27 cellular contexts compared by ENCODE assay signal in genomic region chr1:87389011-87389410, GRCh38.
"Had no signal": no experiment of that assay in that cellular context is flagged by ENCODE, and none has a peak within 500 bp of the region (broad histone marks: within the 10 kb centered on the region; RNA-seq: fewer than 3 reads in every experiment).

No MANE protein-coding gene starts in this region.

- H3K27ac ChIP-seq: neural progenitor cell, ovary, parathyroid adenoma, psoas muscle, right lobe of liver, sigmoid colon, suprapubic skin, testis, tibial artery, transverse colon, upper lobe of right lung, uterus had no signal

- H3K27me3 ChIP-seq: neural progenitor cell, ovary, right lobe of liver, sigmoid colon, spleen, suprapubic skin, testis, tibial artery, transverse colon, upper lobe of right lung, uterus had no signal

- H3K36me3 ChIP-seq: neural progenitor cell, ovary, right lobe of liver, sigmoid colon, spleen, suprapubic skin, tibial artery, transverse colon, upper lobe of right lung, uterus had no signal

- H3K4me1 ChIP-seq: neural progenitor cell, parathyroid adenoma, right lobe of liver, suprapubic skin, testis, upper lobe of right lung, uterus had no signal

- DNase-seq: natural killer cell; occipital lobe; ovary; posterior cingulate gyrus; psoas muscle; right cardiac atrium; right lobe of liver; sigmoid colon; spleen; stimulated activated CD4-positive, alpha-beta T cell treated with anti-CD3 and anti-CD28 coated beads, Interleukin-12 subunit alpha, Interleukin-12 subunit beta, amount 100 ng/mL, for 4 hours; stimulated activated CD4-positive, alpha-beta T cell treated with anti-CD3 and anti-CD28 coated beads, Interleukin-1b, Interleukin-23, amount 100 ng/mL, for 48 hours; stimulated activated CD4-positive, alpha-beta T cell treated with anti-CD3 and anti-CD28 coated beads, Interleukin-4, amount 100 ng/mL, for 1 hour; stimulated activated CD4-positive, alpha-beta T cell treated with anti-CD3 and anti-CD28 coated beads, Interleukin-4, amount 100 ng/mL, for 4 hours; stimulated activated CD8-positive, alpha-beta memory T cell treated with anti-CD3 and anti-CD28 coated beads, Interleukin-4, amount 100 ng/mL, for 48 hours; stimulated activated naive CD4-positive, alpha-beta T cell; stimulated activated naive CD8-positive, alpha-beta T cell treated with anti-CD3 and anti-CD28 coated beads, Interleukin-15, amount 100 ng/mL, for 72 hours; stimulated activated naive CD8-positive, alpha-beta T cell treated with anti-CD3 and anti-CD28 coated beads, Interleukin-15, Interleukin-2, amounts not matched to agents 100 U/mL and 50 U/mL, for 24 hours; substantia nigra; testis; tibial artery; transverse colon; upper lobe of right lung; uterus had no signal

- H3K4me3 ChIP-seq: neural progenitor cell, ovary, psoas muscle, right lobe of liver, sigmoid colon, smooth muscle cell, spleen, suprapubic skin, testis, tibial artery, transverse colon, upper lobe of right lung, uterus had no signal

- H3K9me3 ChIP-seq: ovary, psoas muscle, right lobe of liver, testis, tibial artery, transverse colon, upper lobe of right lung, uterus had no signal
